Comparison of ENCODE assay signal across 6 cellular contexts in genomic region chr19:13538854-13539253, GRCh38. TPM values are rescaled to one million over a fixed set of nuclear protein-coding genes. Genes with fewer than 3 reads are reported as not detected.
"Had no signal": no experiment of that assay in that cellular context is flagged by ENCODE, and none has a peak within 500 bp of the region (broad histone marks: within the 10 kb centered on the region; RNA-seq: fewer than 3 reads in every experiment).

No MANE protein-coding gene starts in this region.

- ATAC-seq: HCT116, HepG2 had no signal

- DNase-seq: GM23248, GOT3, H7, HFFc6 had no signal

RNA-seq across cellular contexts. Expression of gene CACNA1A, which starts 32.6 kb away (rescaled TPM):
- total RNA-seq: HepG2 had no signal
